ENCODE assay signal across 11 cellular contexts in genomic region chr1:109615879-109616278, GRCh38. TPM values are rescaled to one million over a fixed set of nuclear protein-coding genes. Genes with fewer than 3 reads are reported as not detected.
DNase-seq lines count a peak whose midpoint lies in the region; ATAC-seq, FAIRE-seq and TF ChIP-seq lines count a peak whose summit lies in the region.
"Had no signal": no experiment of that assay in that cellular context is flagged by ENCODE, and none has a peak within 500 bp of the region (broad histone marks: within the 10 kb centered on the region; RNA-seq: fewer than 3 reads in every experiment).

No MANE protein-coding gene starts in this region.

- H3K36me3 Mint-ChIP-seq in nephron progenitor cell (ENCODE audit: low read depth) (no peaks in the 10 kb centered on the region), mesothelial cell of epicardium (no peaks in the 10 kb centered on the region)

- no peak overlapping the region for H3K4me3 Mint-ChIP-seq in nephron progenitor cell
- no peak overlapping the region for H3K4me3 Mint-ChIP-seq in mesothelial cell of epicardium

- TF ChIP-seq CTCF in OCI-LY7 (conservative IDR thresholded peaks at IDR 0.05; ENCODE audit: low read length) (no peak), nephron progenitor cell (IDR thresholded peaks at IDR 0.05) (no peak), mesothelial cell of epicardium (IDR thresholded peaks at IDR 0.05; ENCODE audit: unreplicated experiment) (no peak)

- TF ChIP-seq POLR2A in GM12891 (IDR thresholded peaks at IDR 0.05; ENCODE audit: low read depth, low read length): no peak

- H3K27ac Mint-ChIP-seq in nephron progenitor cell: peak overlapping the region; percentile 9
- H3K27ac Mint-ChIP-seq in mesothelial cell of epicardium: no peak overlapping the region

- DNase-seq in GM12891 (ENCODE audit: insufficient read length, low spot score): no peak
- peak; percentile 55 for DNase-seq in OCI-LY7 (ENCODE audit: low spot score)
- DNase-seq in effector memory CD4-positive, alpha-beta T cell: peak in 1 of 3 donors; percentile 30
- no peak for DNase-seq in nephron progenitor cell
- no peak for DNase-seq in mesothelial cell of epicardium (ENCODE audit: low spot score in 2 of 2, unreplicated experiment in 2 of 2)
- no peak for DNase-seq in stimulated activated CD4-positive, alpha-beta T cell treated with anti-CD3 and anti-CD28 coated beads, Interleukin-4, amount 100 ng/mL, for 4 hours
- DNase-seq: NCI-H1048, SHP77 treated with DMSO at 0.1 percent for 48 hours, small intestine had no signal

- H3K36me3 ChIP-seq in OCI-LY7 (ENCODE audit: insufficient read depth, low read length): no peaks in the 10 kb centered on the region
- no peaks in the 10 kb centered on the region for H3K36me3 ChIP-seq in effector memory CD4-positive, alpha-beta T cell (ENCODE audit: control insufficient read depth, insufficient read depth, low read length)

- CTCF ChIA-PET in OCI-LY7 (lab: Charles Lee; ENCODE audit: unreplicated experiment): no interaction called here

- H3K9me3 Mint-ChIP-seq in nephron progenitor cell: no peaks in the 10 kb centered on the region
- no peaks in the 10 kb centered on the region for H3K9me3 Mint-ChIP-seq in mesothelial cell of epicardium

- peak overlapping the region; percentile 4 for H3K27ac ChIP-seq in OCI-LY7 (ENCODE audit: low read depth, low read length, poor library complexity, severe bottlenecking)
- H3K27ac ChIP-seq in effector memory CD4-positive, alpha-beta T cell (ENCODE audit: insufficient read depth, low read length, poor library complexity, severe bottlenecking): peak overlapping the region; percentile 44

- H3K4me3 ChIP-seq in OCI-LY7 (ENCODE audit: low read depth, low read length, poor library complexity, severe bottlenecking): no peak overlapping the region
- H3K4me3 ChIP-seq in effector memory CD4-positive, alpha-beta T cell (ENCODE audit: insufficient read depth, low read depth, low read length, poor library complexity, severe bottlenecking): no peak overlapping the region

- intact Hi-C loops in OCI-LY7 (cut with micrococcal nuclease; ENCODE audit: unreplicated experiment): no loop called here

- POLR2A ChIA-PET in OCI-LY7 (lab: Charles Lee): interaction anchor here (1.5 kb wide), 1 partner anchor 15 kb away, joined by 6 read pairs; no protein-coding TSS in a partner anchor

- H4K20me1 ChIP-seq in OCI-LY7 (ENCODE audit: insufficient read depth, low read length): no peaks in the 10 kb centered on the region

- no peaks in the 10 kb centered on the region for H3K27me3 ChIP-seq in effector memory CD4-positive, alpha-beta T cell (replicated peaks; ENCODE audit: control insufficient read depth, insufficient read depth, low read length, poor library complexity, severe bottlenecking)

- peaks cover 72% of the 10 kb centered on the region for H3K4me1 Mint-ChIP-seq in nephron progenitor cell
- peaks cover 27% of the 10 kb centered on the region for H3K4me1 Mint-ChIP-seq in mesothelial cell of epicardium

- ATAC-seq in HG03432 (IDR thresholded peaks at IDR 0.05; ENCODE audit: unreplicated experiment) (no peak), esophagus mucosa (no peak)

- FAIRE-seq in GM12891 (lab: Jason Lieb, UNC): no peak
- FAIRE-seq: small intestine had no signal

- peaks cover 8% of the 10 kb centered on the region for H3K27me3 Mint-ChIP-seq in nephron progenitor cell (ENCODE audit: low read depth, poor library complexity)
- no peaks in the 10 kb centered on the region for H3K27me3 Mint-ChIP-seq in mesothelial cell of epicardium (ENCODE audit: low read depth)

- H3K79me2 ChIP-seq in OCI-LY7 (ENCODE audit: insufficient read depth, low read depth, low read length): peaks cover 10% of the 10 kb centered on the region; the same call in 1 of the 2 replicates

- H3K4me2 ChIP-seq in OCI-LY7 (ENCODE audit: low read length): peak overlapping the region; percentile 42; the same call in 1 of the 2 replicates

- H3K4me1 ChIP-seq in OCI-LY7 (ENCODE audit: insufficient read depth, low read length, poor library complexity, severe bottlenecking): peaks cover 22% of the 10 kb centered on the region
- H3K4me1 ChIP-seq in effector memory CD4-positive, alpha-beta T cell (ENCODE audit: control insufficient read depth, insufficient read depth, low read length, poor library complexity, severe bottlenecking): peaks cover 37% of the 10 kb centered on the region

- no TSS peak for BruUV-seq in OCI-LY7 (replicated peaks; lab: Mats Ljungman, UMichigan)

- no peaks in the 10 kb centered on the region for H3K9me2 ChIP-seq in OCI-LY7 (ENCODE audit: insufficient read depth, low read length)

- H3K9me3 ChIP-seq in OCI-LY7 (ENCODE audit: low read length): no peaks in the 10 kb centered on the region
- H3K9me3 ChIP-seq in effector memory CD4-positive, alpha-beta T cell (ENCODE audit: control insufficient read depth, low read length): no peaks in the 10 kb centered on the region

- H2AFZ ChIP-seq in OCI-LY7 (ENCODE audit: low read length): peak overlapping the region; percentile 85

TF ChIP-seq in GM12891, 5 proteins besides CTCF, POLR2A, EP300 and RAD21:
- TF ChIP-seq POU2F2 (IDR thresholded peaks at IDR 0.05; ENCODE audit: low read depth, low read length): no peak
- no peak for TF ChIP-seq POLR2AphosphoS5 (IDR thresholded peaks at IDR 0.05; ENCODE audit: low read depth, low read length)
- TF ChIP-seq SPI1 (IDR thresholded peaks at IDR 0.05; ENCODE audit: low read depth, low read length): peak; percentile 56
- TF ChIP-seq TAF1 (IDR thresholded peaks at IDR 0.05; ENCODE audit: low read depth, low read length): no peak

RNA-seq across cellular contexts. Expression of gene GNAT2, which starts 3.5 kb away (rescaled TPM):
- 0.27 TPM for polyA plus RNA-seq in GM12891 (2012; ENCODE audit: low read depth, missing spikeins)
- total RNA-seq in OCI-LY7 (2014; rRNA removed; shearing (Covaris generic)): not detected in 2 replicates
- 1.3 and 2.0 TPM in 2 replicates for total RNA-seq in OCI-LY7 (2022)
- not detected for total RNA-seq in esophagus mucosa
- 0.36 TPM in 1 of 3 replicates, not detected in the others for total RNA-seq in mesothelial cell of epicardium

RNA-seq across cellular contexts. Expression of gene AMPD2, which starts 3.8 kb away (rescaled TPM):
- 52.7 TPM for polyA plus RNA-seq in GM12891 (2012; ENCODE audit: low read depth, missing spikeins)
- 51.8 and 62.7 TPM in 2 replicates for total RNA-seq in OCI-LY7 (2014; rRNA removed; shearing (Covaris generic))
- total RNA-seq in OCI-LY7 (2022) (56.8 and 66.2 TPM in 2 replicates), esophagus mucosa (16.5 TPM), mesothelial cell of epicardium (133 to 141 TPM (median 134 TPM) in 3 replicates)

RNA-seq across cellular contexts. Expression of gene GSTM4, which starts 40.0 kb away (rescaled TPM):
- polyA plus RNA-seq in GM12891 (2012; ENCODE audit: low read depth, missing spikeins): 13.9 TPM
- total RNA-seq in OCI-LY7 (2014; rRNA removed; shearing (Covaris generic)): 3.4 and 6.0 TPM in 2 replicates
- total RNA-seq in OCI-LY7 (2022) (6.8 and 8.0 TPM in 2 replicates), esophagus mucosa (27.3 TPM), mesothelial cell of epicardium (23.4 to 24.9 TPM (median 23.7 TPM) in 3 replicates)

RNA-seq across cellular contexts. Expression of gene GSTM2, which starts 52.0 kb away (rescaled TPM):
- 94.6 TPM for polyA plus RNA-seq in GM12891 (2012; ENCODE audit: low read depth, missing spikeins)
- 0.38 and 1.4 TPM in 2 replicates for total RNA-seq in OCI-LY7 (2014; rRNA removed; shearing (Covaris generic))
- total RNA-seq in OCI-LY7 (2022) (0.76 and 0.89 TPM in 2 replicates), esophagus mucosa (17.7 TPM), mesothelial cell of epicardium (169 to 186 TPM (median 177 TPM) in 3 replicates)
